In the genomic region with DNA sequence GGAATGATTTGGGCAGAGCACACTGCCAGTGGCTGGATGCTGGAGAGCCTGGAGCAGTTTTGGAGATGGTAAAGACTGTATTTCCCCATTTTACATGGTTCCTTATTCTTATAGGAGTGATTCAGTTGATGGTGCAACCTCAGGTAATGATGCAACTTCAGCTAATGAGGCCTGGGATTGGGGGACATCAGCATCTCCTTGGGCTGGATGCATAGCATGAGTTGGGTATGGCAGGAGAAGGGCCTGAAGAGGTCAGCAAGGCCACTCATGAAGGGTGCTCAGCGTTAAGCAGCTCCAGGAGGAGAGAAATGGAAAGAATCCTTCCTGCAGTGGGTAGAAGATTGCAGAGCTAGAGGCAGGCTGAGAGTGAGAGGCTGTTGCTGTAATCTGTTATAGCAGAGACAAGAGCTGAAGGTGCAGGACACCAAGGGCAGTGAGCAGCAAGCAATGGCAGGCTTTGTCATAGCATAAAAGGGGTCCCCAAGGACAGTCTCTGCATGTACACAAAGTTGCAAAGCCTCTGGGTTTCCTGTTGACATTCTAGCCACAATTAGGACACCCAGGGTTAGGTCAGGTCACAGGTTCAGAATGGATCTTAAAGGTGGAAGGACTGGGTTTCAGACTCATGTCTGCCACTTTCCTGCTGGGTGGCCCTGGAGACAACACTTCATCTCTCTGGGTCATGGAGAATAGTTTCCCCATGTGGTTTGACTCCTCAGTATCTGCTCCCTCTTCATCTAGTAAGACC, we compare ENCODE assay signal across 22 cellular contexts. TPM values are rescaled to one million over a fixed set of nuclear protein-coding genes. Genes with fewer than 3 reads are reported as not detected.
DNase-seq lines count a peak whose midpoint lies in the region; ATAC-seq, FAIRE-seq and TF ChIP-seq lines count a peak whose summit lies in the region.
"Had no signal": no experiment of that assay in that cellular context is flagged by ENCODE, and none has a peak within 500 bp of the region (broad histone marks: within the 10 kb centered on the region; RNA-seq: fewer than 3 reads in every experiment).

No MANE protein-coding gene starts in this region.

- CTCF ChIA-PET in activated CD4-positive, alpha-beta T cell treated with anti-CD3 and anti-CD28 coated beads for 36 hours (lab: Charles Lee), result interaction anchor here (0.6 to 1.2 kb wide), 7 partner anchors 11 to 512 kb away, joined by 3 to 5 read pairs (median 3); no protein-coding TSS in a partner anchor

- H3K27me3 ChIP-seq in bronchial epithelial cell (ENCODE audit: control insufficient read depth, insufficient read depth, low read length) (no peaks in the 10 kb centered on the region), neutrophil (no peaks in the 10 kb centered on the region)
- H3K27me3 ChIP-seq: MG63, transverse colon had no signal

- H3K27ac Mint-ChIP-seq in activated CD4-positive, alpha-beta T cell treated with anti-CD3 and anti-CD28 coated beads for 36 hours, result no peak overlapping the region
- H3K27ac Mint-ChIP-seq: brain, progenitor cell of endocrine pancreas had no signal

- H3K4me3 ChIP-seq in NB4 (ENCODE audit: low read depth, low read length) (no peak overlapping the region), bronchial epithelial cell (ENCODE audit: low read depth, low read length) (no peak overlapping the region), neutrophil (ENCODE audit: low read depth in 1 of 2, low read length in 1 of 2) (peak overlapping the region; percentile 43 to 59)
- H3K4me3 ChIP-seq: MG63, transverse colon had no signal

- no peaks in the 10 kb centered on the region for H3K36me3 ChIP-seq in bronchial epithelial cell (ENCODE audit: control insufficient read depth, insufficient read depth, low read length)
- no peaks in the 10 kb centered on the region for H3K36me3 ChIP-seq in neutrophil
- H3K36me3 ChIP-seq: MG63, transverse colon had no signal

- H3K27me3 Mint-ChIP-seq in activated CD4-positive, alpha-beta T cell treated with anti-CD3 and anti-CD28 coated beads for 36 hours, result no peaks in the 10 kb centered on the region
- H3K27me3 Mint-ChIP-seq: progenitor cell of endocrine pancreas had no signal

- peaks cover 61 to 75% of the 10 kb centered on the region in 2 experiments for H3K4me1 ChIP-seq in neutrophil (ENCODE audit: control insufficient read depth in 1 of 2, insufficient read depth in 1 of 2, low read depth in 1 of 2, low read length in 1 of 2)
- H3K4me1 ChIP-seq: transverse colon had no signal

- H3K4me3 Mint-ChIP-seq in activated CD4-positive, alpha-beta T cell treated with anti-CD3 and anti-CD28 coated beads for 36 hours, result no peak overlapping the region
- H3K4me3 Mint-ChIP-seq: activated T-cell treated with anti-CD3 and anti-CD28 coated beads, Interleukin-2, amount 50 U/mL, for 4 hours; brain; CD4-positive, CD25-positive, alpha-beta regulatory T cell had no signal

- no peaks in the 10 kb centered on the region for H3K9me3 Mint-ChIP-seq in activated CD4-positive, alpha-beta T cell treated with anti-CD3 and anti-CD28 coated beads for 36 hours (ENCODE audit: low read depth)
- H3K9me3 Mint-ChIP-seq: activated T-cell treated with anti-CD3 and anti-CD28 coated beads, Interleukin-2, amount 50 U/mL, for 4 hours; brain; naive B cell had no signal

- TF ChIP-seq POLR2A in NB4 (IDR thresholded peaks at IDR 0.05; ENCODE audit: extremely low read depth, insufficient read length), result no peak

- no peak for TF ChIP-seq CTCF in NB4 (IDR thresholded peaks at IDR 0.05; ENCODE audit: low read depth, low read length)
- TF ChIP-seq CTCF in bronchial epithelial cell (IDR thresholded peaks at IDR 0.05; ENCODE audit: insufficient read depth, low read length, severe bottlenecking), result no peak
- no peak for TF ChIP-seq CTCF in neutrophil (IDR thresholded peaks at IDR 0.05)

- DNase-seq in activated CD4-positive, alpha-beta T cell treated with anti-CD3 and anti-CD28 coated beads for 36 hours, result no peak
- DNase-seq in activated CD4-positive, alpha-beta T cell treated with anti-CD3 and anti-CD28 coated beads, Interleukin-2, amount 50 U/mL, for 1 hour, result no peak
- DNase-seq in NB4 (ENCODE audit: low read depth) (peak; percentile 87), bronchial epithelial cell (ENCODE audit: low read depth) (peak; percentile 43), C1 segment of cervical spinal cord (lab: John Stamatoyannopoulos, UW) (no peak), DMS 273 treated with DMSO at 0.1 percent for 48 hours (lab: John Stamatoyannopoulos, UW) (no peak), hepatic stellate cell (ENCODE audit: low spot score) (no peak)
- DNase-seq: activated CD4-positive, alpha-beta T cell treated with anti-CD3 and anti-CD28 coated beads, Interleukin-2, amount 50 U/mL, for 48 hours; activated naive CD4-positive, alpha-beta T cell treated with anti-CD3 and anti-CD28 coated beads, Interleukin-2, amount 50 U/mL, for 16 hours; activated T-cell treated with anti-CD3 and anti-CD28 coated beads, Interleukin-2, amount 50 U/mL, for 4 hours; CD4-positive, CD25-positive, alpha-beta regulatory T cell; MG63; naive B cell; NCI-H2029 treated with DMSO at 0.1 percent for 48 hours; NCI-H510A; PC-3; stimulated activated naive CD4-positive, alpha-beta T cell; transverse colon had no signal

- POLR2A ChIA-PET in activated CD4-positive, alpha-beta T cell treated with anti-CD3 and anti-CD28 coated beads for 36 hours (lab: Charles Lee), result no interaction called here

- peak overlapping the region; percentile 97 for H3K27ac ChIP-seq in neutrophil
- H3K27ac ChIP-seq: 22Rv1, transverse colon had no signal

- peaks cover 23% of the 10 kb centered on the region for H3K4me1 Mint-ChIP-seq in activated CD4-positive, alpha-beta T cell treated with anti-CD3 and anti-CD28 coated beads for 36 hours
- H3K4me1 Mint-ChIP-seq: brain had no signal

- intact Hi-C loops in activated CD4-positive, alpha-beta T cell treated with anti-CD3 and anti-CD28 coated beads for 36 hours (cut with DNase I, micrococcal nuclease), result no loop called here

- ATAC-seq in activated CD4-positive, alpha-beta T cell treated with anti-CD3 and anti-CD28 coated beads for 36 hours, result peak; percentile 23
- ATAC-seq: activated T-cell treated with anti-CD3 and anti-CD28 coated beads, Interleukin-2, amount 50 U/mL, for 4 hours; PC-3 had no signal

- peak; percentile 18 for FAIRE-seq in bronchial epithelial cell (lab: Jason Lieb, UNC)

- no peaks in the 10 kb centered on the region for H3K36me3 Mint-ChIP-seq in activated CD4-positive, alpha-beta T cell treated with anti-CD3 and anti-CD28 coated beads for 36 hours (ENCODE audit: low read depth)
- H3K36me3 Mint-ChIP-seq: brain; CD4-positive, CD25-positive, alpha-beta regulatory T cell; naive B cell had no signal

- H3K9me3 ChIP-seq in neutrophil, result no peaks in the 10 kb centered on the region
- H3K9me3 ChIP-seq: MG63, transverse colon had no signal

RNA-seq across cellular contexts. Expression of gene SNRK, which starts 29.5 kb away (rescaled TPM):
- 10 to 100 TPM; 19.5 to 22.9 TPM for total RNA-seq in activated CD4-positive, alpha-beta T cell treated with anti-CD3 and anti-CD28 coated beads for 36 hours
- 28.3 and 29.7 TPM in 2 replicates for total RNA-seq in bronchial epithelial cell

Comparison
In these comparisons a context has a peak if more than half of its experiments do, and no peak if none do; other contexts are left out.
1. DNase-seq: peak in NB4 (single experiment) and bronchial epithelial cell (single experiment); none in activated CD4-positive, alpha-beta T cell treated with anti-CD3 and anti-CD28 coated beads for 36 hours (single experiment), activated CD4-positive, alpha-beta T cell treated with anti-CD3 and anti-CD28 coated beads, Interleukin-2, amount 50 U/mL, for 1 hour (single experiment), C1 segment of cervical spinal cord (0 of 14), DMS 273 treated with DMSO at 0.1 percent for 48 hours (single experiment) and hepatic stellate cell (single experiment).
2. H3K4me3 ChIP-seq: peak in neutrophil (2 of 2); none in NB4 (single experiment) and bronchial epithelial cell (single experiment).